Comparison of ENCODE assay signal across 1 cellular context in genomic region chr7:127390817-127391590, GRCh38.
TF ChIP-seq lines count a peak whose summit lies in the region.

No MANE protein-coding gene starts in this region.

TF ChIP-seq in SK-N-SH treated with all-trans-retinoic acid at 6 μM for 48 hours, 23 proteins besides CTCF, POLR2A, EP300 and RAD21 (continued from another document):
- TF ChIP-seq TOX (CRISPR knock-in tag; IDR thresholded peaks at IDR 0.05; ENCODE audit: borderline replicate concordance): no peak
